Comparison of ENCODE assay signal across 1 cellular context in genomic region chr2:222733470-222733845, GRCh38.
TF ChIP-seq lines count a peak whose summit lies in the region.

No MANE protein-coding gene starts in this region.

TF ChIP-seq in HepG2, 621 proteins besides CTCF, POLR2A, EP300 and RAD21 (continued from another document and continues in another):
- TF ChIP-seq, protein P1, sequence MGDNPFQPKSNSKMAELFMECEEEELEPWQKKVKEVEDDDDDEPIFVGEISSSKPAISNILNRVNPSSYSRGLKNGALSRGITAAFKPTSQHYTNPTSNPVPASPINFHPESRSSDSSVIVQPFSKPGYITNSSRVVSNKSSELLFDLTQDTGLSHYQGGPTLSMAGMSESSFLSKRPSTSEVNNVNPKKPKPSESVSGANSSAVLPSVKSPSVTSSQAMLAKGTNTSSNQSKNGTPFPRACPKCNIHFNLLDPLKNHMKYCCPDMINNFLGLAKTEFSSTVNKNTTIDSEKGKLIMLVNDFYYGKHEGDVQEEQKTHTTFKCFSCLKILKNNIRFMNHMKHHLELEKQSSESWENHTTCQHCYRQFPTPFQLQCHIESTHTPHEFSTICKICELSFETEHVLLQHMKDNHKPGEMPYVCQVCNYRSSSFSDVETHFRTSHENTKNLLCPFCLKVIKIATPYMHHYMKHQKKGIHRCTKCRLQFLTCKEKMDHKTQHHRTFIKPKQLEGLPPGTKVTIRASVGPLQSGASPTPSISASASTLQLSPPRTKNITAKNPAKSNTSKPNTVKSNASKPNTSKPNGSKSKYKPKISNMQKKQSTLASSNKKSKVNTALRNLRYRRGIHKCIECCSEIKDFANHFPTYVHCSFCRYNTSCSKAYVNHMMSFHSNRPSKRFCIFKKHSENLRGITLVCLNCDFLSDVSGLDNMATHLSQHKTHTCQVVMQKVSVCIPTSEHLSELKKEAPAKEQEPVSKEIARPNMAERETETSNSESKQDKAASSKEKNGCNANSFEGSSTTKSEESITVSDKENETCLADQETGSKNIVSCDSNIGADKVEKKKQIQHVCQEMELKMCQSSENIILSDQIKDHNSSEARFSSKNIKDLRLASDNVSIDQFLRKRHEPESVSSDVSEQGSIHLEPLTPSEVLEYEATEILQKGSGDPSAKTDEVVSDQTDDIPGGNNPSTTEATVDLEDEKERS (CRISPR knock-in tag; IDR thresholded peaks at IDR 0.05), result no peak; the same call in 1 of the 2 replicates
- no peak for TF ChIP-seq GATAD1 (CRISPR knock-in tag; IDR thresholded peaks at IDR 0.05)
- no peak for TF ChIP-seq NKX3-1 (CRISPR knock-in tag; IDR thresholded peaks at IDR 0.05)
- TF ChIP-seq RARA (CRISPR knock-in tag; IDR thresholded peaks at IDR 0.05), result peak; percentile 72; the same call in 1 of the 2 replicates
- no peak for TF ChIP-seq ZNF317 (CRISPR knock-in tag; IDR thresholded peaks at IDR 0.05)
- TF ChIP-seq, protein P2, sequence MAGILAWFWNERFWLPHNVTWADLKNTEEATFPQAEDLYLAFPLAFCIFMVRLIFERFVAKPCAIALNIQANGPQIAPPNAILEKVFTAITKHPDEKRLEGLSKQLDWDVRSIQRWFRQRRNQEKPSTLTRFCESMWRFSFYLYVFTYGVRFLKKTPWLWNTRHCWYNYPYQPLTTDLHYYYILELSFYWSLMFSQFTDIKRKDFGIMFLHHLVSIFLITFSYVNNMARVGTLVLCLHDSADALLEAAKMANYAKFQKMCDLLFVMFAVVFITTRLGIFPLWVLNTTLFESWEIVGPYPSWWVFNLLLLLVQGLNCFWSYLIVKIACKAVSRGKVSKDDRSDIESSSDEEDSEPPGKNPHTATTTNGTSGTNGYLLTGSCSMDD (CRISPR knock-in tag; IDR thresholded peaks at IDR 0.05), result no peak
- TF ChIP-seq, protein P3, sequence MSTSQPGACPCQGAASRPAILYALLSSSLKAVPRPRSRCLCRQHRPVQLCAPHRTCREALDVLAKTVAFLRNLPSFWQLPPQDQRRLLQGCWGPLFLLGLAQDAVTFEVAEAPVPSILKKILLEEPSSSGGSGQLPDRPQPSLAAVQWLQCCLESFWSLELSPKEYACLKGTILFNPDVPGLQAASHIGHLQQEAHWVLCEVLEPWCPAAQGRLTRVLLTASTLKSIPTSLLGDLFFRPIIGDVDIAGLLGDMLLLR (CRISPR knock-in tag; IDR thresholded peaks at IDR 0.05), result no peak
- no peak for TF ChIP-seq TAF15 (IDR thresholded peaks at IDR 0.05; ENCODE audit: low read depth, low read length, poor library complexity, severe bottlenecking)
- no peak for TF ChIP-seq HNRNPH1 (optimal IDR thresholded peaks at IDR 0.05; ENCODE audit: low read depth, low read length)
- TF ChIP-seq, protein P4, sequence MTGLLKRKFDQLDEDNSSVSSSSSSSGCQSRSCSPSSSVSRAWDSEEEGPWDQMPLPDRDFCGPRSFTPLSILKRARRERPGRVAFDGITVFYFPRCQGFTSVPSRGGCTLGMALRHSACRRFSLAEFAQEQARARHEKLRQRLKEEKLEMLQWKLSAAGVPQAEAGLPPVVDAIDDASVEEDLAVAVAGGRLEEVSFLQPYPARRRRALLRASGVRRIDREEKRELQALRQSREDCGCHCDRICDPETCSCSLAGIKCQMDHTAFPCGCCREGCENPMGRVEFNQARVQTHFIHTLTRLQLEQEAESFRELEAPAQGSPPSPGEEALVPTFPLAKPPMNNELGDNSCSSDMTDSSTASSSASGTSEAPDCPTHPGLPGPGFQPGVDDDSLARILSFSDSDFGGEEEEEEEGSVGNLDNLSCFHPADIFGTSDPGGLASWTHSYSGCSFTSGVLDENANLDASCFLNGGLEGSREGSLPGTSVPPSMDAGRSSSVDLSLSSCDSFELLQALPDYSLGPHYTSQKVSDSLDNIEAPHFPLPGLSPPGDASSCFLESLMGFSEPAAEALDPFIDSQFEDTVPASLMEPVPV (CRISPR knock-in tag; IDR thresholded peaks at IDR 0.05), result 0 out of 2 replicates have a peak, but pooled peaks have one; percentile 14
- no peak for TF ChIP-seq HOMEZ (CRISPR knock-in tag; IDR thresholded peaks at IDR 0.05; ENCODE audit: low read depth)
- TF ChIP-seq U2AF1 (optimal IDR thresholded peaks at IDR 0.05; ENCODE audit: low read depth, low read length), result no peak
- no peak for TF ChIP-seq DNMT1 (CRISPR knock-in tag; IDR thresholded peaks at IDR 0.05)
- TF ChIP-seq, protein P5, sequence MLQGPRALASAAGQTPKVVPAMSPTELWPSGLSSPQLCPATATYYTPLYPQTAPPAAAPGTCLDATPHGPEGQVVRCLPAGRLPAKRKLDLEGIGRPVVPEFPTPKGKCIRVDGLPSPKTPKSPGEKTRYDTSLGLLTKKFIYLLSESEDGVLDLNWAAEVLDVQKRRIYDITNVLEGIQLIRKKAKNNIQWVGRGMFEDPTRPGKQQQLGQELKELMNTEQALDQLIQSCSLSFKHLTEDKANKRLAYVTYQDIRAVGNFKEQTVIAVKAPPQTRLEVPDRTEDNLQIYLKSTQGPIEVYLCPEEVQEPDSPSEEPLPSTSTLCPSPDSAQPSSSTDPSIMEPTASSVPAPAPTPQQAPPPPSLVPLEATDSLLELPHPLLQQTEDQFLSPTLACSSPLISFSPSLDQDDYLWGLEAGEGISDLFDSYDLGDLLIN (CRISPR knock-in tag; IDR thresholded peaks at IDR 0.05; ENCODE audit: borderline replicate concordance), result no peak
- TF ChIP-seq ZNF556 (CRISPR knock-in tag; IDR thresholded peaks at IDR 0.05; ENCODE audit: borderline replicate concordance), result 0 out of 2 replicates have a peak, but pooled peaks have one; percentile 5
- 0 out of 2 replicates have a peak, but pooled peaks have one; percentile 14 for TF ChIP-seq ZBTB20 (CRISPR knock-in tag; IDR thresholded peaks at IDR 0.05; ENCODE audit: borderline replicate concordance, low read depth)
- TF ChIP-seq FOXA1 (IDR thresholded peaks at IDR 0.05), result no peak
- peak; percentile 74 for TF ChIP-seq FOXA1 (CRISPR knock-in tag; IDR thresholded peaks at IDR 0.05)
- no peak for TF ChIP-seq ZSCAN22 (CRISPR knock-in tag; IDR thresholded peaks at IDR 0.05)
- TF ChIP-seq ATF2 (CRISPR knock-in tag; IDR thresholded peaks at IDR 0.05), result no peak
- TF ChIP-seq AHR (CRISPR knock-in tag; IDR thresholded peaks at IDR 0.05), result no peak
- TF ChIP-seq, protein P6, sequence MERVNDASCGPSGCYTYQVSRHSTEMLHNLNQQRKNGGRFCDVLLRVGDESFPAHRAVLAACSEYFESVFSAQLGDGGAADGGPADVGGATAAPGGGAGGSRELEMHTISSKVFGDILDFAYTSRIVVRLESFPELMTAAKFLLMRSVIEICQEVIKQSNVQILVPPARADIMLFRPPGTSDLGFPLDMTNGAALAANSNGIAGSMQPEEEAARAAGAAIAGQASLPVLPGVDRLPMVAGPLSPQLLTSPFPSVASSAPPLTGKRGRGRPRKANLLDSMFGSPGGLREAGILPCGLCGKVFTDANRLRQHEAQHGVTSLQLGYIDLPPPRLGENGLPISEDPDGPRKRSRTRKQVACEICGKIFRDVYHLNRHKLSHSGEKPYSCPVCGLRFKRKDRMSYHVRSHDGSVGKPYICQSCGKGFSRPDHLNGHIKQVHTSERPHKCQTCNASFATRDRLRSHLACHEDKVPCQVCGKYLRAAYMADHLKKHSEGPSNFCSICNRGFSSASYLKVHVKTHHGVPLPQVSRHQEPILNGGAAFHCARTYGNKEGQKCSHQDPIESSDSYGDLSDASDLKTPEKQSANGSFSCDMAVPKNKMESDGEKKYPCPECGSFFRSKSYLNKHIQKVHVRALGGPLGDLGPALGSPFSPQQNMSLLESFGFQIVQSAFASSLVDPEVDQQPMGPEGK (CRISPR knock-in tag; IDR thresholded peaks at IDR 0.05), result 0 out of 2 replicates have a peak, but pooled peaks have one; percentile 35
- TF ChIP-seq ZSCAN21 (CRISPR knock-in tag; IDR thresholded peaks at IDR 0.05; ENCODE audit: borderline replicate concordance), result no peak
- TF ChIP-seq ZNF720 (CRISPR knock-in tag; IDR thresholded peaks at IDR 0.05), result no peak
- TF ChIP-seq ZNF740 (CRISPR knock-in tag; IDR thresholded peaks at IDR 0.05), result no peak
- peak; percentile 38 for TF ChIP-seq NR2F6 (IDR thresholded peaks at IDR 0.05)
- no peak for TF ChIP-seq NR2F6 (CRISPR knock-in tag; IDR thresholded peaks at IDR 0.05)
- TF ChIP-seq SMC3 (IDR thresholded peaks at IDR 0.05; ENCODE audit: low read length), result 0 out of 2 replicates have a peak, but pooled peaks have one; percentile 2
- no peak for TF ChIP-seq RARG (CRISPR knock-in tag; IDR thresholded peaks at IDR 0.05; ENCODE audit: low read depth)
- TF ChIP-seq GRHL1 (CRISPR knock-in tag; conservative IDR thresholded peaks at IDR 0.05), result no peak
- peak; percentile 12; the same call in 1 of the 2 replicates for TF ChIP-seq ZNF263 (CRISPR knock-in tag; IDR thresholded peaks at IDR 0.05)
- TF ChIP-seq KDM3A (CRISPR knock-in tag; IDR thresholded peaks at IDR 0.05; ENCODE audit: low read depth), result no peak
- 0 out of 2 replicates have a peak, but pooled peaks have one; percentile 60 for TF ChIP-seq ZBTB10 (CRISPR knock-in tag; IDR thresholded peaks at IDR 0.05; ENCODE audit: borderline replicate concordance)
- no peak; the same call in 1 of the 2 replicates for TF ChIP-seq MEIS2 (CRISPR knock-in tag; IDR thresholded peaks at IDR 0.05)
- TF ChIP-seq ZEB1 (IDR thresholded peaks at IDR 0.05; ENCODE audit: insufficient replicate concordance, low read depth), result peak; percentile 73
- TF ChIP-seq HNRNPUL1 (IDR thresholded peaks at IDR 0.05; ENCODE audit: low read depth, low read length), result no peak
- TF ChIP-seq ZNF850 (CRISPR knock-in tag; conservative IDR thresholded peaks at IDR 0.05), result no peak
- TF ChIP-seq ZNF605 (CRISPR knock-in tag; IDR thresholded peaks at IDR 0.05), result no peak
- TF ChIP-seq GPN1 (CRISPR knock-in tag; IDR thresholded peaks at IDR 0.05; ENCODE audit: borderline replicate concordance), result no peak
- peak; percentile 98 for TF ChIP-seq GFI1 (CRISPR knock-in tag; IDR thresholded peaks at IDR 0.05; ENCODE audit: borderline replicate concordance)
- no peak for TF ChIP-seq MAFF (IDR thresholded peaks at IDR 0.05; ENCODE audit: low read depth, low read length)
- no peak for TF ChIP-seq ATM (IDR thresholded peaks at IDR 0.05; ENCODE audit: borderline replicate concordance)
- TF ChIP-seq GABPB1 (CRISPR knock-in tag; IDR thresholded peaks at IDR 0.05), result no peak
